ENCODE assay signal across 9 cellular contexts in the genomic region with DNA sequence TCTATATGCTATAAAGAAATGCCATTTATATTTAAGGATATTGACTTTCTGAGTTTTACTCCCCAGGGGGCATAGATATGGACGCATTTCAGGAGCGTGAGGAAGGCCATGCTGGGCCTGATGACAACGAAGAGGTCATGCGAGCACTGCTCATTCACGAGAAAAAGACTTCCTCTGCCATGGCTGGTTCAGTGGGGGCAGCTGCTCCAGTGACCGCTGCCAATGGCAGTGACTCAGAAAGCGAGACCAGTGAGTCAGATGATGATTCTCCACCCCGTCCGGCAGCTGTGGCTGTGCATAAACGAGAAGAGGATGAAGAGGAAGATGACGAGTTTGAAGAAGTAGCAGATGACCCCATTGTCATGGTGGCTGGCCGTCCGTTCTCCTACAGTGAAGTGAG. TPM values are rescaled to one million over a fixed set of nuclear protein-coding genes. Genes with fewer than 3 reads are reported as not detected.
DNase-seq lines count a peak whose midpoint lies in the region; ATAC-seq lines count a peak whose summit lies in the region.
"Had no signal": no experiment of that assay in that cellular context is flagged by ENCODE, and none has a peak within 500 bp of the region (broad histone marks: within the 10 kb centered on the region; RNA-seq: fewer than 3 reads in every experiment).

No MANE protein-coding gene starts in this region.

- no peak overlapping the region for H3K27ac Mint-ChIP-seq in activated naive CD4-positive, alpha-beta T cell treated with anti-CD3 and anti-CD28 coated beads for 36 hours

- peaks cover 17% of the 10 kb centered on the region for H3K36me3 Mint-ChIP-seq in activated naive CD4-positive, alpha-beta T cell treated with anti-CD3 and anti-CD28 coated beads for 36 hours (ENCODE audit: low read depth)

- intact Hi-C loops in activated naive CD4-positive, alpha-beta T cell treated with anti-CD3 and anti-CD28 coated beads for 36 hours (cut with micrococcal nuclease) = no loop called here

- no peaks in the 10 kb centered on the region for H3K27me3 Mint-ChIP-seq in activated naive CD4-positive, alpha-beta T cell treated with anti-CD3 and anti-CD28 coated beads for 36 hours (ENCODE audit: low read depth)

- CTCF ChIA-PET in activated naive CD4-positive, alpha-beta T cell treated with anti-CD3 and anti-CD28 coated beads for 36 hours (lab: Charles Lee) = no interaction called here

- H3K4me1 Mint-ChIP-seq in activated naive CD4-positive, alpha-beta T cell treated with anti-CD3 and anti-CD28 coated beads for 36 hours (ENCODE audit: low read depth) = no peaks in the 10 kb centered on the region

- no peak overlapping the region for H3K27ac ChIP-seq in substantia nigra (ENCODE audit: low read depth, low read length, poor library complexity, severe bottlenecking)

- no peak overlapping the region for H3K4me3 Mint-ChIP-seq in activated naive CD4-positive, alpha-beta T cell treated with anti-CD3 and anti-CD28 coated beads for 36 hours

- DNase-seq in HCEC 1CT (peak; percentile 93), M059J (ENCODE audit: low read depth) (peak; percentile 95), hepatic stellate cell (ENCODE audit: low spot score) (peak; percentile 48), NCI-H82 (lab: John Stamatoyannopoulos, UW) (no peak), substantia nigra (lab: John Stamatoyannopoulos, UW) (no peak), SW480 (ENCODE audit: low spot score) (no peak)
- no peak for DNase-seq in activated naive CD4-positive, alpha-beta T cell treated with anti-CD3 and anti-CD28 coated beads for 36 hours

- ATAC-seq in GM18498 (IDR thresholded peaks at IDR 0.05; ENCODE audit: unreplicated experiment) = peak; percentile 88

- no peaks in the 10 kb centered on the region for H3K9me3 Mint-ChIP-seq in activated naive CD4-positive, alpha-beta T cell treated with anti-CD3 and anti-CD28 coated beads for 36 hours
- H3K9me3 Mint-ChIP-seq: activated naive CD4-positive, alpha-beta T cell treated with anti-CD3 and anti-CD28 coated beads, Interleukin-2, amount 50 U/mL, for 72 hours had no signal

RNA-seq across cellular contexts. Expression of a gene that starts 38.4 kb away (rescaled TPM):
- 22.4 and 40.3 TPM in 2 replicates for total RNA-seq in M059J (2014; rRNA removed; shearing (Covaris generic))
- total RNA-seq in activated naive CD4-positive, alpha-beta T cell treated with anti-CD3 and anti-CD28 coated beads for 36 hours = 10 to 100 TPM; 13.2 TPM

RNA-seq across cellular contexts. Expression of a gene that starts 38.7 kb away (rescaled TPM):
- total RNA-seq in M059J (2014; rRNA removed; shearing (Covaris generic)) = 27.9 and 37.7 TPM in 2 replicates
- 10 to 100 TPM; 34.7 to 36.8 TPM for total RNA-seq in activated naive CD4-positive, alpha-beta T cell treated with anti-CD3 and anti-CD28 coated beads for 36 hours

Comparison
In these comparisons a context has a peak if more than half of its experiments do, and no peak if none do; other contexts are left out.
1. DNase-seq: peak in HCEC 1CT (single experiment), M059J (single experiment) and hepatic stellate cell (single experiment); none in activated naive CD4-positive, alpha-beta T cell treated with anti-CD3 and anti-CD28 coated beads for 36 hours (single experiment), NCI-H82 (single experiment), substantia nigra (0 of 49) and SW480 (single experiment).